2 cellular contexts compared by ENCODE assay signal in genomic region chr9:135715056-135715595, GRCh38.
TF ChIP-seq lines count a peak whose summit lies in the region.

No MANE protein-coding gene starts in this region.

TF ChIP-seq in H1, 55 proteins besides CTCF, POLR2A, EP300 and RAD21:
- no peak for TF ChIP-seq SAP30 (IDR thresholded peaks at IDR 0.05; ENCODE audit: insufficient read depth, insufficient replicate concordance, low read length)
- no peak for TF ChIP-seq PHF8 (conservative IDR thresholded peaks at IDR 0.05; ENCODE audit: low read depth, low read length)
- TF ChIP-seq YY1 (IDR thresholded peaks at IDR 0.05; ENCODE audit: low read depth, low read length) = no peak
- no peak for TF ChIP-seq FOSL1 (IDR thresholded peaks at IDR 0.05; ENCODE audit: insufficient read depth, low read depth, low read length)
- TF ChIP-seq SP1 (IDR thresholded peaks at IDR 0.05; ENCODE audit: low read depth, low read length) = no peak
- no peak for TF ChIP-seq POLR2AphosphoS5 (IDR thresholded peaks at IDR 0.05; ENCODE audit: low read depth, low read length)
- no peak for TF ChIP-seq HDAC2 (IDR thresholded peaks at IDR 0.05; ENCODE audit: borderline replicate concordance in 1 of 2, low read depth in 2 of 2, low read length in 2 of 2)
- TF ChIP-seq JUND (IDR thresholded peaks at IDR 0.05; ENCODE audit: low read length) = no peak

TF ChIP-seq in neural cell, 6 proteins besides CTCF, POLR2A, EP300 and RAD21:
- TF ChIP-seq SMC3 (conservative IDR thresholded peaks at IDR 0.05; ENCODE audit: poor library complexity) (no peak), EZH2 (IDR thresholded peaks at IDR 0.05; ENCODE audit: borderline replicate concordance, insufficient read depth, low read length, poor library complexity, severe bottlenecking) (no peak), POLR2AphosphoS5 (IDR thresholded peaks at IDR 0.05) (no peak)
